Comparison of ENCODE assay signal across 12 cellular contexts in the genomic region with DNA sequence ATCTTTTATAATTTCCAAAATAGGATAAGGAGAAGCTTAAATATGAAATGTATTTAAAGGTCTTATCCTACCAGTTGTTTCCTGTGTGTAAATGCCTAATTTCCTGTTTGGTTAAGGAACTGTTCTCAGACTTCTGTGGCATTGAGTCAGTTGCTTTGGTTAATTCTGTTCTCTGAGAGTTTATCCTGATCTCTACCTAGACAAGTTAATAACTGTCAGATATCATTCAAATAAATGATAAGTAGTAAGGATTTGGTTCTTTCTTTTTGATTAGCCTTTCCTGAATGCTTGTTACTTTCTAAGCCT. TPM values are rescaled to one million over a fixed set of nuclear protein-coding genes. Genes with fewer than 3 reads are reported as not detected.
DNase-seq lines count a peak whose midpoint lies in the region; ATAC-seq and TF ChIP-seq lines count a peak whose summit lies in the region.
"Had no signal": no experiment of that assay in that cellular context is flagged by ENCODE, and none has a peak within 500 bp of the region (broad histone marks: within the 10 kb centered on the region; RNA-seq: fewer than 3 reads in every experiment).

No MANE protein-coding gene starts in this region.

- in situ Hi-C loops in KBM-7 (cut with MboI; ENCODE audit: low pct_unique_long_range_greater_than_20kb, low sequenced_read_pairs), result no loop called here

- no peaks in the 10 kb centered on the region for H3K9me2 ChIP-seq in Loucy (replicated peaks; ENCODE audit: low read depth, low read length)

- intact Hi-C loops in colonic mucosa (cut with DNase I), result loop anchor here (5.0 to 10.0 kb wide), 3 partner anchors 49 to 714 kb away; a partner anchor contains a TSS

- no peaks in the 10 kb centered on the region for H3F3A ChIP-seq in Loucy (ENCODE audit: low read depth)

- DNase-seq in activated CD4-positive, alpha-beta T cell treated with anti-CD3 and anti-CD28 coated beads, Interleukin-2, amount 10 ng/mL, durations not matched to agents 7 days and 5 days, result no peak
- no peak for DNase-seq in activated CD4-positive, alpha-beta T cell treated with anti-CD3 and anti-CD28 coated beads, Interleukin-2, amount 50 U/mL, for 4 hours
- DNase-seq in colonic mucosa (no peak), midbrain (lab: John Stamatoyannopoulos, UW) (no peak), KBM-7 (no peak), left lobe of liver (ENCODE audit: low spot score) (no peak)
- DNase-seq: left colon had no signal

- H3K27ac Mint-ChIP-seq in activated CD4-positive, alpha-beta T cell treated with anti-CD3 and anti-CD28 coated beads, Interleukin-2, amount 10 ng/mL, durations not matched to agents 7 days and 5 days, result peak overlapping the region; percentile 10

- H4K20me1 ChIP-seq in Loucy (ENCODE audit: insufficient read depth, low read length, poor library complexity, severe bottlenecking), result no peaks in the 10 kb centered on the region

- no peaks in the 10 kb centered on the region for H3K9me3 ChIP-seq in Loucy (ENCODE audit: insufficient read depth, low read depth, low read length)
- no peaks in the 10 kb centered on the region for H3K9me3 ChIP-seq in colonic mucosa
- H3K9me3 ChIP-seq in skeletal muscle satellite cell (replicated peaks; ENCODE audit: low read length), result no peaks in the 10 kb centered on the region

- POLR2A ChIA-PET in activated CD4-positive, alpha-beta T cell treated with anti-CD3 and anti-CD28 coated beads, Interleukin-2, amount 10 ng/mL, durations not matched to agents 7 days and 5 days (lab: Charles Lee), result interaction anchor here (0.5 kb wide), 1 partner anchor 14 kb away, joined by 3 read pairs; no protein-coding TSS in a partner anchor

- H2AFZ ChIP-seq in Loucy (ENCODE audit: low read length), result peak overlapping the region; percentile 28; the same call in 1 of the 2 replicates

- H3K27me3 ChIP-seq in Loucy (ENCODE audit: insufficient read depth, low read length, poor library complexity, severe bottlenecking) (no peaks in the 10 kb centered on the region), colonic mucosa (no peaks in the 10 kb centered on the region), skeletal muscle satellite cell (ENCODE audit: control insufficient read depth, insufficient read depth, low read length) (no peaks in the 10 kb centered on the region)

- peak overlapping the region; percentile 34 for H3K9ac ChIP-seq in Loucy (ENCODE audit: low read depth, low read length, poor library complexity, severe bottlenecking)
- H3K9ac ChIP-seq in colonic mucosa (ENCODE audit: low read depth in 2 of 2, low read length in 2 of 2), result peak overlapping the region in 1 of 2 donors; percentile 30
- peak overlapping the region; percentile 26 for H3K9ac ChIP-seq in skeletal muscle satellite cell (ENCODE audit: low read depth, low read length)

- H3K36me3 Mint-ChIP-seq in activated CD4-positive, alpha-beta T cell treated with anti-CD3 and anti-CD28 coated beads, Interleukin-2, amount 10 ng/mL, durations not matched to agents 7 days and 5 days (ENCODE audit: low read depth), result peaks cover 6% of the 10 kb centered on the region

- CTCF ChIA-PET in activated CD4-positive, alpha-beta T cell treated with anti-CD3 and anti-CD28 coated beads, Interleukin-2, amount 10 ng/mL, durations not matched to agents 7 days and 5 days (lab: Charles Lee), result interaction anchor here (0.6 to 2.2 kb wide), 22 partner anchors 8 to 463 kb away, joined by 3 to 13 read pairs (median 4); a partner anchor contains a TSS

- H3K27me3 Mint-ChIP-seq in activated CD4-positive, alpha-beta T cell treated with anti-CD3 and anti-CD28 coated beads, Interleukin-2, amount 10 ng/mL, durations not matched to agents 7 days and 5 days, result no peaks in the 10 kb centered on the region
- H3K27me3 Mint-ChIP-seq: progenitor cell of endocrine pancreas had no signal

- H3K4me1 ChIP-seq in Loucy (ENCODE audit: insufficient read depth, low read length, poor library complexity, severe bottlenecking) (peaks cover 35% of the 10 kb centered on the region), colonic mucosa (peaks cover 21% of the 10 kb centered on the region), skeletal muscle satellite cell (ENCODE audit: control insufficient read depth, insufficient read depth, low read length) (peaks cover 28% of the 10 kb centered on the region)

- ATAC-seq in left lobe of liver, result no peak

- H3K79me2 ChIP-seq in Loucy (ENCODE audit: insufficient read depth, low read length), result no peaks in the 10 kb centered on the region

- H3K27ac ChIP-seq in colonic mucosa, result peak overlapping the region; percentile 86

- no peaks in the 10 kb centered on the region for H3K9me3 Mint-ChIP-seq in activated CD4-positive, alpha-beta T cell treated with anti-CD3 and anti-CD28 coated beads, Interleukin-2, amount 10 ng/mL, durations not matched to agents 7 days and 5 days

- H3K4me3 Mint-ChIP-seq in activated CD4-positive, alpha-beta T cell treated with anti-CD3 and anti-CD28 coated beads, Interleukin-2, amount 10 ng/mL, durations not matched to agents 7 days and 5 days, result no peak overlapping the region

- TF ChIP-seq CTCF in Loucy (conservative IDR thresholded peaks at IDR 0.05; ENCODE audit: low read length) (no peak), colonic mucosa (IDR thresholded peaks at IDR 0.05) (no peak)

- H3K4me2 ChIP-seq in Loucy (ENCODE audit: low read depth, low read length, poor library complexity, severe bottlenecking) (peak overlapping the region; percentile 74), skeletal muscle satellite cell (ENCODE audit: low read length) (peak overlapping the region; percentile 16)

- H3K36me3 ChIP-seq in Loucy (ENCODE audit: insufficient read depth, low read length) (peaks cover 32% of the 10 kb centered on the region; the same call in 1 of the 2 replicates), colonic mucosa (peaks cover 11% of the 10 kb centered on the region), skeletal muscle satellite cell (ENCODE audit: insufficient read depth, low read length) (peaks cover 57% of the 10 kb centered on the region)

- H3K4me1 Mint-ChIP-seq in activated CD4-positive, alpha-beta T cell treated with anti-CD3 and anti-CD28 coated beads, Interleukin-2, amount 10 ng/mL, durations not matched to agents 7 days and 5 days, result peaks cover 34% of the 10 kb centered on the region

- H3K4me3 ChIP-seq in Loucy (ENCODE audit: low read length, poor library complexity, severe bottlenecking) (peak overlapping the region; percentile 64), colonic mucosa (no peak overlapping the region), skeletal muscle satellite cell (ENCODE audit: low read length) (no peak overlapping the region)

RNA-seq across cellular contexts. Expression of a gene that starts 39.5 kb away (rescaled TPM):
- 1 to 10 TPM; 5.1 TPM for total RNA-seq in activated CD4-positive, alpha-beta T cell treated with anti-CD3 and anti-CD28 coated beads, Interleukin-2, amount 10 ng/mL, durations not matched to agents 7 days and 5 days
- 100 to 1,000 TPM; 375 to 416 TPM for total RNA-seq in colonic mucosa
- 76.2 and 79.9 TPM in 2 replicates for total RNA-seq in skeletal muscle satellite cell (2012; rRNA removed)
- 98.1 TPM for total RNA-seq in left lobe of liver

RNA-seq across cellular contexts. Expression of a gene that starts 49.5 kb away (rescaled TPM):
- not detected for total RNA-seq in activated CD4-positive, alpha-beta T cell treated with anti-CD3 and anti-CD28 coated beads, Interleukin-2, amount 10 ng/mL, durations not matched to agents 7 days and 5 days
- total RNA-seq in colonic mucosa (not detected), left lobe of liver (not detected)
- not detected in 2 replicates for total RNA-seq in skeletal muscle satellite cell (2012; rRNA removed)
- total RNA-seq: bronchial epithelial cell, H1, left colon, progenitor cell of endocrine pancreas had no signal

RNA-seq across cellular contexts. Expression of a gene that starts 59.8 kb away (rescaled TPM):
- 100 to 1,000 TPM; 129 to 181 TPM for total RNA-seq in activated CD4-positive, alpha-beta T cell treated with anti-CD3 and anti-CD28 coated beads, Interleukin-2, amount 10 ng/mL, durations not matched to agents 7 days and 5 days
- total RNA-seq in colonic mucosa (100 to 1,000 TPM in 1 of 2 donors, 10 to 100 TPM in 1; 86.9 to 140 TPM), left lobe of liver (67.9 TPM)
- total RNA-seq in skeletal muscle satellite cell (2012; rRNA removed), result 92.4 and 108 TPM in 2 replicates

Comparison
In these comparisons a context has a peak if more than half of its experiments do, and no peak if none do; other contexts are left out.
1. RNA of a gene that starts 39.5 kb away (total RNA-seq): 375 to 416 TPM in colonic mucosa and 98.1 TPM in left lobe of liver (single experiment); 5.1 TPM in activated CD4-positive, alpha-beta T cell treated with anti-CD3 and anti-CD28 coated beads, Interleukin-2, amount 10 ng/mL, durations not matched to agents 7 days and 5 days; every median in the first group is over 10 times any median in the second.